8 cellular contexts compared by ENCODE assay signal in the genomic region with DNA sequence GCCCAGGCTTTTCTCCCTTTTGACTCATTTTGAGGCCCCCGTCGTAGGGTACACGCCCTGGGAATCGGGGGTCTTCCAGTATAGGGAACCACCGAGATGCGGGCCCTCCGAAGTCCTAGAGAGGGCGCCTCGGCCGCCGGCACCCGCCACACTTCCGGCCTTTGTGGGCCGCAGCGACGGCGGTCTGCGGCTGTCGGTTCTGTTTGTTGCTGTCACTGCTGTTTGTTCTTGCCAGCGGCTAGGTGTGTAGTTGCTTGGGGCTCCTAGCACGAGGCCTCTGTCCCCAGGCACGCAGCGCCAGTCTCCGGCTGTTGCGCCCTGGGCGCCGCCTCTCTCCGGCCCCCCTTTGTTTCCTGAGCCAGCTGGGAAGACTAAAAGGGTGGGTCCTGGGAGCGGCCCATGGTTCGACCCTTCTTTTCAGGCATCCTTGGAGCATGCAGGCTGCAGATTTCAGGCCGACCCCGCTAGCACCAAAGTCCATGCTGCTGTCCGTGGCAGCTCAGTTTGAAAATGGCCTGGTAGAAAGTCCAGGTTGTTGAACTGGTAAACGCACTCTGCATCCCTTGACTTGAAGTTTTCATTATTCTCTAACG. TPM values are rescaled to one million over a fixed set of nuclear protein-coding genes. Genes with fewer than 3 reads are reported as not detected.
DNase-seq lines count a peak whose midpoint lies in the region; TF ChIP-seq lines count a peak whose summit lies in the region.

No MANE protein-coding gene starts in this region.

- H3K36me3 ChIP-seq in GM23248 (ENCODE audit: low read depth) (no peaks in the 10 kb centered on the region), mammary epithelial cell (ENCODE audit: insufficient read depth, low read length) (no peaks in the 10 kb centered on the region)

- TF ChIP-seq CTCF in AG09319 (IDR thresholded peaks at IDR 0.05; ENCODE audit: low read depth, low read length) (peak; percentile 9), WI38 (IDR thresholded peaks at IDR 0.05; ENCODE audit: low read depth, low read length) (no peak), mammary epithelial cell (conservative IDR thresholded peaks at IDR 0.05 in 1 of 2, IDR thresholded peaks at IDR 0.05 in 1 of 2; ENCODE audit: extremely low read depth in 1 of 2, insufficient read depth in 1 of 2, low read depth in 1 of 2, low read length in 2 of 2) (no peak)

- no peaks in the 10 kb centered on the region for H3K79me2 ChIP-seq in GM23248 (ENCODE audit: insufficient read depth)
- H3K79me2 ChIP-seq in mammary epithelial cell (ENCODE audit: insufficient read depth, low read length): no peaks in the 10 kb centered on the region

- peak overlapping the region; percentile 59 for H3K4me3 ChIP-seq in GM23248
- peak overlapping the region; percentile 37 for H3K4me3 ChIP-seq in WI38 (ENCODE audit: low read depth, low read length)
- peak overlapping the region in 1 of 3 experiments; percentile 21 for H3K4me3 ChIP-seq in mammary epithelial cell (replicated peaks in 1 of 3; ENCODE audit: insufficient read depth in 1 of 3, low read depth in 2 of 3, low read length in 3 of 3)

- peaks cover 14% of the 10 kb centered on the region; the same call in 1 of the 2 replicates for H3F3A ChIP-seq in GM23248 (ENCODE audit: insufficient read depth)

- no peaks in the 10 kb centered on the region for H3K9me2 ChIP-seq in GM23248 (ENCODE audit: insufficient read depth)

- no TSS peak for BruUV-seq in mammary epithelial cell (replicated peaks; lab: Mats Ljungman, UMichigan)

- H3K4me2 ChIP-seq in GM23248 (ENCODE audit: unreplicated experiment) (peak overlapping the region; percentile 71), mammary epithelial cell (ENCODE audit: insufficient read depth, low read depth, low read length) (peak overlapping the region; percentile 58)

- no peak overlapping the region for H3K27ac ChIP-seq in GM23248
- H3K27ac ChIP-seq in mammary epithelial cell (ENCODE audit: insufficient read depth, low read depth, low read length): no peak overlapping the region
- H3K27ac ChIP-seq in layer of hippocampus (ENCODE audit: low read depth, low read length): peak overlapping the region; percentile 92

- H3K9me3 ChIP-seq in GM23248 (ENCODE audit: low read depth) (no peaks in the 10 kb centered on the region), mammary epithelial cell (replicated peaks; ENCODE audit: insufficient read depth, low read length) (no peaks in the 10 kb centered on the region)

- DNase-seq in AG09319 (ENCODE audit: extremely low read depth, low read depth) (no peak), GM23248 (peak; percentile 54), mammary epithelial cell (no peak), COLO829 (ENCODE audit: low spot score) (no peak), HK-2 (ENCODE audit: unreplicated experiment) (no peak)
- peak; percentile 24 to 41 (median 40) for DNase-seq in stimulated activated CD4-positive, alpha-beta T cell treated with anti-CD3 and anti-CD28 coated beads, TNF-alpha, amount 100 ng/mL, for 1 hour (ENCODE audit: low read depth in 3 of 3, low spot score in 1 of 3)

- intact Hi-C loops in mammary epithelial cell (cut with micrococcal nuclease): no loop called here

- H4K20me1 ChIP-seq in GM23248 (ENCODE audit: insufficient read depth) (no peaks in the 10 kb centered on the region), mammary epithelial cell (ENCODE audit: insufficient read depth, low read length) (no peaks in the 10 kb centered on the region)

- in situ Hi-C loops in GM23248 (cut with MboI) (no loop called here), mammary epithelial cell (cut with MboI; ENCODE audit: low sequenced_read_pairs in 2 of 2) (loop anchor here in 1 of 2 donors (10.0 kb wide), 1 partner anchor 57 kb away; no protein-coding TSS in a partner anchor)

- no peaks in the 10 kb centered on the region for H3K27me3 ChIP-seq in GM23248 (replicated peaks; ENCODE audit: insufficient read depth)
- H3K27me3 ChIP-seq in mammary epithelial cell (ENCODE audit: insufficient read depth, low read length): no peaks in the 10 kb centered on the region
- no peaks in the 10 kb centered on the region for H3K27me3 ChIP-seq in layer of hippocampus (ENCODE audit: control insufficient read depth, insufficient read depth, low read length)

- H2AFZ ChIP-seq in GM23248 (peak overlapping the region; percentile 95), mammary epithelial cell (ENCODE audit: low read depth, low read length) (peak overlapping the region; percentile 72)

- H3K4me1 ChIP-seq in GM23248 (ENCODE audit: insufficient read depth): 0 out of 2 replicates have a peak, but pooled peaks cover 4% of the 10 kb centered on the region
- peaks cover 5% of the 10 kb centered on the region for H3K4me1 ChIP-seq in mammary epithelial cell (ENCODE audit: insufficient read depth, low read length)

- H3K9ac ChIP-seq in GM23248 (peak overlapping the region; percentile 71), mammary epithelial cell (ENCODE audit: insufficient read depth, low read length) (no peak overlapping the region)

- CTCF ChIA-PET in mammary epithelial cell (lab: Charles Lee; ENCODE audit: low non-redundant PET): no interaction called here

- dilution Hi-C loops in mammary epithelial cell (cut with HindIII; ENCODE audit: low sequenced_read_pairs): loop anchor here (5.0 to 10.0 kb wide), 3 partner anchors 45 to 80 kb away; no protein-coding TSS in a partner anchor

- WGBS in GM23248 (ENCODE audit: low coverage in 1 of 2, low lambda C conversion rate in 2 of 2, missing lambda C conversion rate in 2 of 2), 2 experiments: 11 to 13% methylated on average over 35 of the region's 35 CpGs
- 16% methylated on average over 25 of the region's 35 CpGs for WGBS in mammary epithelial cell (ENCODE audit: low coverage, missing lambda C conversion rate)

RNA-seq across cellular contexts. Expression of a gene that starts 17.8 kb away (rescaled TPM):
- 17.8 and 21.9 TPM in 2 replicates for total RNA-seq in GM23248 (2014; rRNA removed; shearing (Covaris generic))
- polyA plus RNA-seq in GM23248 (2016; fragmentation: Nextera tagmentation; extraction: Ambion mirVana) (33.7 and 37.0 TPM in 2 replicates), mammary epithelial cell (15.2 TPM)
- total RNA-seq in mammary epithelial cell: 10 to 100 TPM; 42.7 to 80.8 TPM
- polyA minus RNA-seq in mammary epithelial cell: 72.0 TPM

RNA-seq across cellular contexts. Expression of a gene that starts 21.8 kb away (rescaled TPM):
- total RNA-seq in GM23248 (2014; rRNA removed; shearing (Covaris generic)): not detected in 2 replicates
- polyA plus RNA-seq in GM23248 (2016; fragmentation: Nextera tagmentation; extraction: Ambion mirVana) (not detected in 2 replicates), mammary epithelial cell (0.14 TPM)
- 1 to 10 TPM in 1 of 2 donors, not detected in 1; 9.3 TPM for total RNA-seq in mammary epithelial cell
- polyA minus RNA-seq in mammary epithelial cell: not detected

RNA-seq across cellular contexts. Expression of a gene that starts 51.9 kb away (rescaled TPM):
- 3.4 and 6.3 TPM in 2 replicates for total RNA-seq in GM23248 (2014; rRNA removed; shearing (Covaris generic))
- 7.9 and 8.2 TPM in 2 replicates for polyA plus RNA-seq in GM23248 (2016; fragmentation: Nextera tagmentation; extraction: Ambion mirVana)
- total RNA-seq in mammary epithelial cell: 10 to 100 TPM; 10.8 to 15.0 TPM
- 7.9 TPM for polyA plus RNA-seq in mammary epithelial cell
- 2.7 TPM for polyA minus RNA-seq in mammary epithelial cell

Comparison
In these comparisons a context has a peak if more than half of its experiments do, and no peak if none do; other contexts are left out.
1. DNase-seq: peak in GM23248 (single experiment) and stimulated activated CD4-positive, alpha-beta T cell treated with anti-CD3 and anti-CD28 coated beads, TNF-alpha, amount 100 ng/mL, for 1 hour (3 of 3); none in AG09319 (single experiment), mammary epithelial cell (single experiment), COLO829 (single experiment) and HK-2 (single experiment).